8 cellular contexts compared by ENCODE assay signal in the genomic region with DNA sequence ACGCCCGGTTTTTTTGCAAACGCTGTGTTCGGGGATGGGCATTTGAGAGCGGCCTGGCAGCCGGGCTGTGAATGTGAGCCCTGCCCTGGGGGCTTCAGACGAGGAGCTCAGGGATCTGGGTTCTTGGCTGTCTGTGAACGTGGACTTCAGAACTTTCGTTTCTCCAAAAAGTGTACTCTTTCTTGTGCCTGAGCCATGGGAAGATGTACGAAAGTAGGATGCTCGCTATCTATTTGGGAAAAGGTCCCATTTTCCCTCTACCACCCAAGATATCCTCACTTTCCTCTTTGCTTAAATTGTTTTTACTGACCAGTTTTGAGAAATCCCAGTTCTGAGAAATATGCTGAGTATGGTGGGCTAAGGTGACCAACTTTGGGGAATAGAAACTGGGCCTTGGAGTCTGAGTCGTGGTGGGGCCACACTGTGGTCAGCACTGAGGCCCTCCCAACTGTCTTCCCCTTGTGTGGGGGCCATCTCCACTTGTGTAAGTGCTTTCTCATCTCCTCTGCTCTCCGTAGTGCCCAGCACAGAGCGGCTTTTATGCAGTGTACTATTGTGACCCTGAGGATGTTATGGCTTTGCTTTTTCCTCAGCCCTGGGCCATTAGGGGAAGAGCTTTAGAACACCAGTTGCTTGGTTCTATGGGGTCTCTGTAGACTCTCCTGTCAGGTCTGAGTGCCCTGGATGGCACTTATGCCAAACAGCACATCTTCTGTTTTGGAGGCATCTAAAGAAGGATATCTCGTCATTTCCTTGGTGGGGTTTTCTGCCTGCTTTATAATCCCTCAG. TPM values are rescaled to one million over a fixed set of nuclear protein-coding genes. Genes with fewer than 3 reads are reported as not detected.
A peak's percentile ranks its signal among the peaks of the same experiment; 100 is the strongest.
DNase-seq lines count a peak whose midpoint lies in the region; ATAC-seq and TF ChIP-seq lines count a peak whose summit lies in the region.

No MANE protein-coding gene starts in this region.

- H3K79me2 ChIP-seq in ACC112 (ENCODE audit: control insufficient read depth, insufficient read depth, low read length, unreplicated experiment) = peaks cover 54% of the 10 kb centered on the region
- peaks cover 50% of the 10 kb centered on the region for H3K79me2 ChIP-seq in HCT116 (ENCODE audit: insufficient read depth, low read length)

- WGBS in gastroesophageal sphincter (ENCODE audit: low coverage in 1 of 2), 2 donors = 21 to 40% methylated on average over 1 to 8 of the region's 15 CpGs

- no peak for TF ChIP-seq POLR2A in HCT116 (IDR thresholded peaks at IDR 0.05; ENCODE audit: borderline replicate concordance, extremely low read depth, insufficient read depth, insufficient read length)
- TF ChIP-seq POLR2A in gastroesophageal sphincter (IDR thresholded peaks at IDR 0.05) = no peak

- no peaks in the 10 kb centered on the region for H3K27me3 ChIP-seq in ACC112 (ENCODE audit: insufficient read depth, low read length)
- H3K27me3 ChIP-seq in HCT116 (ENCODE audit: insufficient read depth, low read length) = no peaks in the 10 kb centered on the region
- no peaks in the 10 kb centered on the region for H3K27me3 ChIP-seq in WERI-Rb-1 (ENCODE audit: insufficient read depth, low read depth, severe bottlenecking)
- no peaks in the 10 kb centered on the region for H3K27me3 ChIP-seq in gastroesophageal sphincter

- peak overlapping the region; percentile 82 for H3K4me3 ChIP-seq in ACC112 (ENCODE audit: low read depth, low read length)
- H3K4me3 ChIP-seq in HCT116 (replicated peaks in 1 of 2; ENCODE audit: low read depth in 1 of 2, low read length in 2 of 2) = peak overlapping the region; percentile 90 to 97
- peak overlapping the region; percentile 95 for H3K4me3 ChIP-seq in WERI-Rb-1 (ENCODE audit: low read depth, low read length)
- peak overlapping the region; percentile 79 to 98 for H3K4me3 ChIP-seq in gastroesophageal sphincter
- H3K4me3 ChIP-seq in skin epidermis = peak overlapping the region; percentile 68 to 100 (median 92)

- H3K9me2 ChIP-seq in HCT116 (ENCODE audit: insufficient read depth) = no peaks in the 10 kb centered on the region

- POLR2A ChIA-PET in HCT116 (lab: Charles Lee) = no interaction called here

- no peak for TF ChIP-seq RAD21 in HCT116 (IDR thresholded peaks at IDR 0.05; ENCODE audit: low read depth)

- no peaks in the 10 kb centered on the region for H3K9me3 ChIP-seq in HCT116 (ENCODE audit: control insufficient read depth in 1 of 2, insufficient read depth in 1 of 2, low read depth in 1 of 2, low read length in 2 of 2)
- H3K9me3 ChIP-seq in WERI-Rb-1 (ENCODE audit: severe bottlenecking) = no peaks in the 10 kb centered on the region
- H3K9me3 ChIP-seq in gastroesophageal sphincter = no peaks in the 10 kb centered on the region

- CTCF ChIA-PET in HCT116 (lab: Charles Lee) = no interaction called here

- TSS peak; percentile 47 for BruUV-seq in HCT116 (replicated peaks; lab: Mats Ljungman, UMichigan)

- H4K20me1 ChIP-seq in HCT116 (ENCODE audit: insufficient read depth) = no peaks in the 10 kb centered on the region

- H3K9ac ChIP-seq in HCT116 (ENCODE audit: low read length) = peak overlapping the region; percentile 84

- H3K36me3 ChIP-seq in ACC112 (ENCODE audit: insufficient read depth, low read length) (peaks cover 17% of the 10 kb centered on the region; the same call in 1 of the 2 replicates), HCT116 (ENCODE audit: control insufficient read depth in 1 of 2, insufficient read depth in 2 of 2, low read length in 2 of 2) (peaks cover 3 to 7% of the 10 kb centered on the region in 2 experiments; a peak in 3 of 4 replicates), WERI-Rb-1 (peaks cover 34% of the 10 kb centered on the region), gastroesophageal sphincter (peaks cover 0 to 29% of the 10 kb centered on the region in 2 donors)

- intact Hi-C loops in HCT116 (cut with micrococcal nuclease) = no loop called here

- H3K27ac ChIP-seq in ACC112 (ENCODE audit: low read depth, low read length) (peak overlapping the region; percentile 22), HCT116 (ENCODE audit: low read depth, low read length) (peak overlapping the region; percentile 80), WERI-Rb-1 (peak overlapping the region; percentile 87), gastroesophageal sphincter (peak overlapping the region in 3 of 4 donors; percentile 90 to 94 (median 91)), skin epidermis (peak overlapping the region; percentile 85 to 99 (median 97))

- ATAC-seq in HCT116 (no peak), gastroesophageal sphincter (peak; percentile 30), HG02938 (IDR thresholded peaks at IDR 0.05; ENCODE audit: unreplicated experiment) (no peak), GM18519 (IDR thresholded peaks at IDR 0.05; ENCODE audit: low FRiP score, unreplicated experiment) (no peak)

- TF ChIP-seq CTCF in HCT116 (IDR thresholded peaks at IDR 0.05 in 2 of 3, conservative IDR thresholded peaks at IDR 0.05 in 1 of 3; ENCODE audit: borderline replicate concordance in 1 of 3, insufficient read depth in 1 of 3, low read depth in 2 of 3, low read length in 2 of 3) (no peak), WERI-Rb-1 (IDR thresholded peaks at IDR 0.05; ENCODE audit: low read depth, low read length) (no peak), gastroesophageal sphincter (IDR thresholded peaks at IDR 0.05) (no peak)

- H3K4me1 ChIP-seq in ACC112 (ENCODE audit: control insufficient read depth, insufficient read depth, low read length, unreplicated experiment) (peaks cover 19% of the 10 kb centered on the region), HCT116 (ENCODE audit: control insufficient read depth in 1 of 2, insufficient read depth in 2 of 2, low read length in 2 of 2) (peaks cover 4 to 18% of the 10 kb centered on the region in 2 experiments; a peak in 2 of 4 replicates), gastroesophageal sphincter (peaks cover 0 to 62% (median 9%) of the 10 kb centered on the region in 3 donors)

- TF ChIP-seq EP300 in gastroesophageal sphincter (IDR thresholded peaks at IDR 0.05) = no peak

- H3K4me2 ChIP-seq in HCT116 (ENCODE audit: low read length) = peak overlapping the region; percentile 91

- H2AFZ ChIP-seq in ACC112 (ENCODE audit: low read length, unreplicated experiment) = peak overlapping the region; percentile 19
- H2AFZ ChIP-seq in HCT116 (ENCODE audit: low read depth, low read length, poor library complexity, severe bottlenecking) = no peak overlapping the region

- RAD21 ChIA-PET in HCT116 (lab: Charles Lee; ENCODE audit: low non-redundant PET in 1 of 2, low total read pairs in 2 of 2, uncharacterized antibody in 2 of 2, unreplicated experiment in 2 of 2) = interaction anchor here in 1 of 2 experiments (1.3 kb wide), 1 partner anchor 26 kb away, joined by 4 read pairs; no protein-coding TSS in a partner anchor

- DNase-seq in HCT116 (ENCODE audit: low read depth, low spot score) (no peak), WERI-Rb-1 (no peak), C1 segment of cervical spinal cord (lab: John Stamatoyannopoulos, UW) (no peak)

TF ChIP-seq in HCT116, 20 proteins besides CTCF, POLR2A, EP300 and RAD21:
- TF ChIP-seq ZFX (IDR thresholded peaks at IDR 0.05) (0 out of 2 replicates have a peak, but pooled peaks have one; percentile 41), EGR1 (IDR thresholded peaks at IDR 0.05; ENCODE audit: low read depth) (no peak), CBX3 (IDR thresholded peaks at IDR 0.05; ENCODE audit: low read depth) (no peak)

RNA-seq across cellular contexts. Expression of a gene that starts 0.9 kb away (rescaled TPM):
- total RNA-seq in HCT116 (2021; ENCODE audit: unreplicated experiment) (39.4 TPM), gastroesophageal sphincter (100 to 1,000 TPM in 3 of 4 donors, 10 to 100 TPM in 1; 92.2 to 132 (median 124) TPM)
- polyA plus RNA-seq in HCT116 (2012) = 36.9 and 38.3 TPM in 2 replicates

RNA-seq across cellular contexts. Expression of a gene that starts 19.9 kb away (rescaled TPM):
- total RNA-seq in HCT116 (2021; ENCODE audit: unreplicated experiment) (0.27 TPM), gastroesophageal sphincter (1 to 10 TPM in 2 of 4 donors, not detected in 2; 3.2 to 3.9 TPM)
- polyA plus RNA-seq in HCT116 (2012) = 0.39 and 0.42 TPM in 2 replicates

RNA-seq across cellular contexts. Expression of a gene that starts 36.9 kb away (rescaled TPM):
- total RNA-seq in HCT116 (2021; ENCODE audit: unreplicated experiment) = 28.7 TPM
- 13.4 and 13.5 TPM in 2 replicates for polyA plus RNA-seq in HCT116 (2012)
- 10 to 100 TPM; 28.1 to 55.1 (median 32.4) TPM for total RNA-seq in gastroesophageal sphincter

RNA-seq across cellular contexts. Expression of a gene that starts 47.7 kb away (rescaled TPM):
- not detected for total RNA-seq in HCT116 (2021; ENCODE audit: unreplicated experiment)
- 0.06 and 0.10 TPM in 2 replicates for polyA plus RNA-seq in HCT116 (2012)
- not detected for total RNA-seq in gastroesophageal sphincter

RNA-seq across cellular contexts. Expression of a gene that starts 58.7 kb away (rescaled TPM):
- total RNA-seq in HCT116 (2021; ENCODE audit: unreplicated experiment) (0.49 TPM), gastroesophageal sphincter (100 to 1,000 TPM; 101 to 248 (median 171) TPM)
- 0.05 and 0.18 TPM in 2 replicates for polyA plus RNA-seq in HCT116 (2012)

Comparison
In these comparisons a context has a peak if more than half of its experiments do, and no peak if none do; other contexts are left out.
1. H3K27ac ChIP-seq: peak in every context shown above with its lines; median percentile 97 in skin epidermis; 91 in gastroesophageal sphincter; 87 in WERI-Rb-1; 80 in HCT116; 22 in ACC112.